In the genomic region with DNA sequence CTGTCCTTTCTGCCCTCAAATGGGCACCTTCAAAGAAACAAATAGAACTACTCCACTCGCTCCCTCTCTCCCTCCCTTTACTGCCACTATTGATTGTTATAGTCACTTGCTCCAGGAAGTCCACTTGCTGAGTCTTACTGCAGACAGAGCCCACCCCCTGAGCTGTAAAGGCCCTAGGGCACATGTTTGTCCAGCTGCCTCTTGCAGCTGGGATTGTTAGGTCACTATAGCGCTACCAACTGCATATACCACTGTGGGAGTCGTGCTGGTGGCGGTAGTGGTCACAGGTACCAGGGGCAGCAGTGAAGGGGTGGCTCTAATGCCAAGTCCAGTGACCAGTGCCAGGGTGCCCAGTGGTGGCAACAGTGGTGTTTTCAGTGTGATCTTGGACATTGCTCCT, we compare ENCODE assay signal across 1 cellular context.
TF ChIP-seq lines count a peak whose summit lies in the region.

No MANE protein-coding gene starts in this region.

TF ChIP-seq in GM23338, 12 proteins besides CTCF, POLR2A, EP300 and RAD21 (continued from another document):
- TF ChIP-seq, protein P1, sequence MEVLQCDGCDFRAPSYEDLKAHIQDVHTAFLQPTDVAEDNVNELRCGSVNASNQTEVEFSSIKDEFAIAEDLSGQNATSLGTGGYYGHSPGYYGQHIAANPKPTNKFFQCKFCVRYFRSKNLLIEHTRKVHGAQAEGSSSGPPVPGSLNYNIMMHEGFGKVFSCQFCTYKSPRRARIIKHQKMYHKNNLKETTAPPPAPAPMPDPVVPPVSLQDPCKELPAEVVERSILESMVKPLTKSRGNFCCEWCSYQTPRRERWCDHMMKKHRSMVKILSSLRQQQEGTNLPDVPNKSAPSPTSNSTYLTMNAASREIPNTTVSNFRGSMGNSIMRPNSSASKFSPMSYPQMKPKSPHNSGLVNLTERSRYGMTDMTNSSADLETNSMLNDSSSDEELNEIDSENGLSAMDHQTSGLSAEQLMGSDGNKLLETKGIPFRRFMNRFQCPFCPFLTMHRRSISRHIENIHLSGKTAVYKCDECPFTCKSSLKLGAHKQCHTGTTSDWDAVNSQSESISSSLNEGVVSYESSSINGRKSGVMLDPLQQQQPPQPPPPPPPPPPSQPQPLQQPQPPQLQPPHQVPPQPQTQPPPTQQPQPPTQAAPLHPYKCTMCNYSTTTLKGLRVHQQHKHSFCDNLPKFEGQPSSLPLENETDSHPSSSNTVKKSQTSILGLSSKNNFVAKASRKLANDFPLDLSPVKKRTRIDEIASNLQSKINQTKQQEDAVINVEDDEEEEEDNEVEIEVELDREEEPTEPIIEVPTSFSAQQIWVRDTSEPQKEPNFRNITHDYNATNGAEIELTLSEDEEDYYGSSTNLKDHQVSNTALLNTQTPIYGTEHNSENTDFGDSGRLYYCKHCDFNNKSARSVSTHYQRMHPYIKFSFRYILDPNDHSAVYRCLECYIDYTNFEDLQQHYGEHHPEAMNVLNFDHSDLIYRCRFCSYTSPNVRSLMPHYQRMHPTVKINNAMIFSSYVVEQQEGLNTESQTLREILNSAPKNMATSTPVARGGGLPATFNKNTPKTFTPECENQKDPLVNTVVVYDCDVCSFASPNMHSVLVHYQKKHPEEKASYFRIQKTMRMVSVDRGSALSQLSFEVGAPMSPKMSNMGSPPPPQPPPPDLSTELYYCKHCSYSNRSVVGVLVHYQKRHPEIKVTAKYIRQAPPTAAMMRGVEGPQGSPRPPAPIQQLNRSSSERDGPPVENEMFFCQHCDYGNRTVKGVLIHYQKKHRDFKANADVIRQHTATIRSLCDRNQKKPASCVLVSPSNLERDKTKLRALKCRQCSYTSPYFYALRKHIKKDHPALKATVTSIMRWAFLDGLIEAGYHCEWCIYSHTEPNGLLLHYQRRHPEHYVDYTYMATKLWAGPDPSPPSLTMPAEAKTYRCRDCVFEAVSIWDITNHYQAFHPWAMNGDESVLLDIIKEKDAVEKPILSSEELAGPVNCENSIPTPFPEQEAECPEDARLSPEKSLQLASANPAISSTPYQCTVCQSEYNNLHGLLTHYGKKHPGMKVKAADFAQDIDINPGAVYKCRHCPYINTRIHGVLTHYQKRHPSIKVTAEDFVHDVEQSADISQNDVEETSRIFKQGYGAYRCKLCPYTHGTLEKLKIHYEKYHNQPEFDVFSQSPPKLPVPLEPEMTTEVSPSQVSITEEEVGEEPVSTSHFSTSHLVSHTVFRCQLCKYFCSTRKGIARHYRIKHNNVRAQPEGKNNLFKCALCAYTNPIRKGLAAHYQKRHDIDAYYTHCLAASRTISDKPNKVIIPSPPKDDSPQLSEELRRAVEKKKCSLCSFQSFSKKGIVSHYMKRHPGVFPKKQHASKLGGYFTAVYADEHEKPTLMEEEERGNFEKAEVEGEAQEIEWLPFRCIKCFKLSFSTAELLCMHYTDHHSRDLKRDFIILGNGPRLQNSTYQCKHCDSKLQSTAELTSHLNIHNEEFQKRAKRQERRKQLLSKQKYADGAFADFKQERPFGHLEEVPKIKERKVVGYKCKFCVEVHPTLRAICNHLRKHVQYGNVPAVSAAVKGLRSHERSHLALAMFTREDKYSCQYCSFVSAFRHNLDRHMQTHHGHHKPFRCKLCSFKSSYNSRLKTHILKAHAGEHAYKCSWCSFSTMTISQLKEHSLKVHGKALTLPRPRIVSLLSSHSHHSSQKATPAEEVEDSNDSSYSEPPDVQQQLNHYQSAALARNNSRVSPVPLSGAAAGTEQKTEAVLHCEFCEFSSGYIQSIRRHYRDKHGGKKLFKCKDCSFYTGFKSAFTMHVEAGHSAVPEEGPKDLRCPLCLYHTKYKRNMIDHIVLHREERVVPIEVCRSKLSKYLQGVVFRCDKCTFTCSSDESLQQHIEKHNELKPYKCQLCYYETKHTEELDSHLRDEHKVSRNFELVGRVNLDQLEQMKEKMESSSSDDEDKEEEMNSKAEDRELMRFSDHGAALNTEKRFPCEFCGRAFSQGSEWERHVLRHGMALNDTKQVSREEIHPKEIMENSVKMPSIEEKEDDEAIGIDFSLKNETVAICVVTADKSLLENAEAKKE (CRISPR knock-in tag; IDR thresholded peaks at IDR 0.05), result no peak
- TF ChIP-seq REST (IDR thresholded peaks at IDR 0.05; ENCODE audit: unreplicated experiment), result no peak
- TF ChIP-seq EZH2phosphoT487 (IDR thresholded peaks at IDR 0.05; ENCODE audit: unreplicated experiment), result no peak
TF ChIP-seq in GM23338: peak in this region for 0.
